In the genomic region with DNA sequence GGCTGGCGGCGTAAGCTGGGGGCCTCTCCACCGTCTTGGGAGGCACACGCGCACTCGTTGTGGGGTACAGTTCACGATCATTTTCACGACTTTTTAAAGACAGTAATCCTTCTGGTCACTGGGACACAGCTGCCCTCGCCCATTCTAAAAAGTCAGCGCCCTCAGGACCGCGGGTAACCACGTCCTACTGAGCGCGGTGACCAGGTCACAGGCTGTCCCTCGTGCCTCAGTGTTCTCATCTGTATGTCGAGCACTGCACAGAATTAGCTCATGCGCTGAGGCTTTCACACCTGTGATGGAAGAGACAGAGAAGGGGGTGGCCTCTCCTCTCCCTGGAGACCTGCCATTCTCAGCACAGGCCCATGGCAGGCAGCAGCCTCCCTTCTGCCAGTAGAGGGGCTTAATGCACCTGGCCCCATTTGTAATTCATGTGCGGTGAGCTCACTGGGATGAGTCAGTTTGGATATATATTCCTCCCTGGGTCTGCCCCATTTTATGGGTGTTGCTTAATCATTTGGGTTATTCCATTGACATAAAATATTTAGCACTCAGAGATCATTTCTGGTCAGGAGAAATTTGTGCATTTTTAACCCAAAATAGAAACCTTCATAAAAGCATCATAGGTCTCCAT, we compare ENCODE assay signal across 10 cellular contexts. TPM values are rescaled to one million over a fixed set of nuclear protein-coding genes. Genes with fewer than 3 reads are reported as not detected.
A peak's percentile ranks its signal among the peaks of the same experiment; 100 is the strongest.
DNase-seq lines count a peak whose midpoint lies in the region; TF ChIP-seq lines count a peak whose summit lies in the region.
"Not testable (repeated sequence)": the region's sequence is repeated elsewhere in the genome, so short reads cannot be mapped to it uniquely, and the experiment has no call there.
"Had no signal": no experiment of that assay in that cellular context is flagged by ENCODE, and none has a peak within 500 bp of the region (broad histone marks: within the 10 kb centered on the region; RNA-seq: fewer than 3 reads in every experiment).

No MANE protein-coding gene starts in this region.

- peak overlapping the region; percentile 69 for H2AFZ ChIP-seq in MM.1S (ENCODE audit: low read length)

- H3K4me1 ChIP-seq in MM.1S (ENCODE audit: low read length), result peaks cover 15% of the 10 kb centered on the region
- H3K4me1 ChIP-seq in ovary (ENCODE audit: insufficient read depth); thymus (ENCODE audit: control insufficient read depth, insufficient read depth, low read length): not testable (repeated sequence)

- DNase-seq in DMS79 treated with DMSO at 0.1 percent for 48 hours (lab: John Stamatoyannopoulos, UW), result peak; percentile 6
- DNase-seq in MM.1S, result peak; percentile 35
- peak; percentile 27 for DNase-seq in SHP77 treated with DMSO at 0.1 percent for 48 hours (lab: John Stamatoyannopoulos, UW)
- DNase-seq in activated T-helper 1 cell treated with anti-CD3 and anti-CD28 coated beads, Interleukin-12 subunit alpha, Interleukin-12 subunit beta, Interleukin-2, Interleukin-4 antibody, amounts not matched to agents 30 ng/mL and 10 ng/mL and 1 ng/mL, durations not matched to agents 14 hours and 24 hours and 36 hours (ENCODE audit: low spot score), result peak; percentile 13
- DNase-seq in dermis blood vessel endothelial cell, result peak; percentile 24
- DNase-seq in ovary, result peak in 1 of 5 donors; percentile 18

- peak overlapping the region; percentile 89 for H3K9ac ChIP-seq in MM.1S (ENCODE audit: low read length)

- H3K9me3 Mint-ChIP-seq in activated T-helper 1 cell treated with anti-CD3 and anti-CD28 coated beads, Interleukin-12 subunit alpha, Interleukin-12 subunit beta, Interleukin-2, Interleukin-4 antibody, amounts not matched to agents 30 ng/mL and 10 ng/mL and 1 ng/mL, durations not matched to agents 14 hours and 24 hours and 36 hours, result not testable (repeated sequence)

- 2% methylated on average over 19 of the region's 19 CpGs for WGBS in ovary, 3 donors
- 6% methylated on average over 19 of the region's 19 CpGs for whole genome bisulfite sequencing in thymus

- not testable (repeated sequence) for TF ChIP-seq EP300 in ovary (IDR thresholded peaks at IDR 0.05)

- not testable (repeated sequence) for H3K36me3 Mint-ChIP-seq in activated T-helper 1 cell treated with anti-CD3 and anti-CD28 coated beads, Interleukin-12 subunit alpha, Interleukin-12 subunit beta, Interleukin-2, Interleukin-4 antibody, amounts not matched to agents 30 ng/mL and 10 ng/mL and 1 ng/mL, durations not matched to agents 14 hours and 24 hours and 36 hours (ENCODE audit: low read depth)

- H3K27me3 ChIP-seq in MM.1S (replicated peaks; ENCODE audit: insufficient read depth, low read length); ovary; thymus (ENCODE audit: control insufficient read depth, insufficient read depth): not testable (repeated sequence)

- not testable (repeated sequence) for H3K9me2 ChIP-seq in MM.1S (replicated peaks; ENCODE audit: insufficient read depth, low read length)

- H3K36me3 ChIP-seq in MM.1S (replicated peaks; ENCODE audit: insufficient read depth, low read length); ovary; thymus (ENCODE audit: control insufficient read depth, insufficient read depth): not testable (repeated sequence)

- peak overlapping the region; percentile 97 for H3K4me3 Mint-ChIP-seq in activated T-helper 1 cell treated with anti-CD3 and anti-CD28 coated beads, Interleukin-12 subunit alpha, Interleukin-12 subunit beta, Interleukin-2, Interleukin-4 antibody, amounts not matched to agents 30 ng/mL and 10 ng/mL and 1 ng/mL, durations not matched to agents 14 hours and 24 hours and 36 hours

- H3K4me2 ChIP-seq in MM.1S (ENCODE audit: low read depth, low read length), result peak overlapping the region; percentile 69

- H3K27ac Mint-ChIP-seq in activated T-helper 1 cell treated with anti-CD3 and anti-CD28 coated beads, Interleukin-12 subunit alpha, Interleukin-12 subunit beta, Interleukin-2, Interleukin-4 antibody, amounts not matched to agents 30 ng/mL and 10 ng/mL and 1 ng/mL, durations not matched to agents 14 hours and 24 hours and 36 hours, result peak overlapping the region; percentile 97

- H3K9me3 ChIP-seq in MM.1S (replicated peaks; ENCODE audit: insufficient read depth, low read length); iPS-18c (ENCODE audit: control insufficient read depth, insufficient read depth, low read length); ovary; thymus (ENCODE audit: control insufficient read depth): not testable (repeated sequence)

- peaks cover 14% of the 10 kb centered on the region for H3F3A ChIP-seq in MM.1S (ENCODE audit: insufficient read depth, low read length)

- peak overlapping the region; percentile 80 for H3K4me3 ChIP-seq in MM.1S (ENCODE audit: low read length)
- peak overlapping the region; percentile 53 for H3K4me3 ChIP-seq in iPS-18c (ENCODE audit: insufficient read depth, low read depth, low read length)
- peak overlapping the region; percentile 54 for H3K4me3 ChIP-seq in ovary
- peak overlapping the region; percentile 64 for H3K4me3 ChIP-seq in thymus (ENCODE audit: low read length)

- H3K27me3 Mint-ChIP-seq in activated T-helper 1 cell treated with anti-CD3 and anti-CD28 coated beads, Interleukin-12 subunit alpha, Interleukin-12 subunit beta, Interleukin-2, Interleukin-4 antibody, amounts not matched to agents 30 ng/mL and 10 ng/mL and 1 ng/mL, durations not matched to agents 14 hours and 24 hours and 36 hours (ENCODE audit: insufficient read depth), result not testable (repeated sequence)

- intact Hi-C loops in activated T-helper 1 cell treated with anti-CD3 and anti-CD28 coated beads, Interleukin-12 subunit alpha, Interleukin-12 subunit beta, Interleukin-2, Interleukin-4 antibody, amounts not matched to agents 30 ng/mL and 10 ng/mL and 1 ng/mL, durations not matched to agents 14 hours and 24 hours and 36 hours (cut with micrococcal nuclease), result loop anchor here (1.0 to 2.0 kb wide), 7 partner anchors 25 to 646 kb away; a partner anchor contains a TSS
- intact Hi-C loops in ovary (cut with DNase I), result not testable (repeated sequence)

- H4K20me1 ChIP-seq in MM.1S (ENCODE audit: insufficient read depth, low read length), result not testable (repeated sequence)

- H3K4me1 Mint-ChIP-seq in activated T-helper 1 cell treated with anti-CD3 and anti-CD28 coated beads, Interleukin-12 subunit alpha, Interleukin-12 subunit beta, Interleukin-2, Interleukin-4 antibody, amounts not matched to agents 30 ng/mL and 10 ng/mL and 1 ng/mL, durations not matched to agents 14 hours and 24 hours and 36 hours (ENCODE audit: low read depth), result peaks cover 23% of the 10 kb centered on the region

- H3K27ac ChIP-seq in MM.1S (ENCODE audit: low read length) (peak overlapping the region; percentile 84), ovary (peak overlapping the region in 1 of 2 donors; percentile 55), thymus (ENCODE audit: low read depth) (peak overlapping the region; percentile 86)

- TF ChIP-seq CTCF in MM.1S (IDR thresholded peaks at IDR 0.05; ENCODE audit: low read length); ovary (IDR thresholded peaks at IDR 0.05): not testable (repeated sequence)

- TF ChIP-seq POLR2A in ovary (IDR thresholded peaks at IDR 0.05), result not testable (repeated sequence)

- not testable (repeated sequence) for H3K79me2 ChIP-seq in MM.1S (ENCODE audit: low read length)

RNA-seq across cellular contexts. Expression of a gene that starts 45.1 kb away (rescaled TPM):
- total RNA-seq in activated T-helper 1 cell treated with anti-CD3 and anti-CD28 coated beads, Interleukin-12 subunit alpha, Interleukin-12 subunit beta, Interleukin-2, Interleukin-4 antibody, amounts not matched to agents 30 ng/mL and 10 ng/mL and 1 ng/mL, durations not matched to agents 14 hours and 24 hours and 36 hours, result not detected in 2 replicates
- total RNA-seq in dermis blood vessel endothelial cell (not detected in 2 replicates), ovary (not detected)
- polyA plus RNA-seq in ovary (not detected), thymus (not detected)
- total RNA-seq: mucosa of descending colon, subcutaneous adipose tissue had no signal
